ENCODE assay signal across 26 cellular contexts in genomic region chr1:160605205-160605604, GRCh38. TPM values are rescaled to one million over a fixed set of nuclear protein-coding genes. Genes with fewer than 3 reads are reported as not detected.
DNase-seq lines count a peak whose midpoint lies in the region; ATAC-seq and TF ChIP-seq lines count a peak whose summit lies in the region.
"Had no signal": no experiment of that assay in that cellular context is flagged by ENCODE, and none has a peak within 500 bp of the region (broad histone marks: within the 10 kb centered on the region; RNA-seq: fewer than 3 reads in every experiment).

No MANE protein-coding gene starts in this region.

- no peaks in the 10 kb centered on the region for H3K27me3 Mint-ChIP-seq in activated CD8-positive, alpha-beta T cell treated with anti-CD3 and anti-CD28 coated beads for 36 hours
- no peaks in the 10 kb centered on the region for H3K27me3 Mint-ChIP-seq in activated CD8-positive, alpha-beta T cell treated with anti-CD3 and anti-CD28 coated beads, Interleukin-2, amount 10 ng/mL, durations not matched to agents 7 days and 5 days (ENCODE audit: low read depth)
- H3K27me3 Mint-ChIP-seq in activated B cell treated with CpG ODN at 0.5 μM for 24 hours: no peaks in the 10 kb centered on the region
- H3K27me3 Mint-ChIP-seq in CD4-positive, alpha-beta memory T cell: no peaks in the 10 kb centered on the region

- ATAC-seq in activated CD8-positive, alpha-beta T cell treated with anti-CD3 and anti-CD28 coated beads for 36 hours: no peak
- ATAC-seq in activated CD8-positive, alpha-beta T cell treated with anti-CD3 and anti-CD28 coated beads, Interleukin-2, amount 10 ng/mL, durations not matched to agents 7 days and 5 days: no peak
- no peak for ATAC-seq in activated B cell treated with CpG ODN at 0.5 μM for 24 hours (ENCODE audit: low read depth)
- ATAC-seq: body of pancreas, left lobe of liver had no signal

- no peak overlapping the region for H3K9ac ChIP-seq in GM23248

- H4K20me1 ChIP-seq in GM23248 (ENCODE audit: insufficient read depth): no peaks in the 10 kb centered on the region
- H4K20me1 ChIP-seq: BLaER1 treated with 17β-estradiol and CSF1 and Interleukin-3, amounts not matched to agents 10 nM and 100 nM had no signal

- H3K4me1 ChIP-seq in GM23248 (ENCODE audit: insufficient read depth): no peaks in the 10 kb centered on the region
- peaks cover 42% of the 10 kb centered on the region for H3K4me1 ChIP-seq in CD4-positive, alpha-beta memory T cell (ENCODE audit: insufficient read depth, low read length)
- H3K4me1 ChIP-seq in effector memory CD4-positive, alpha-beta T cell (ENCODE audit: control insufficient read depth, insufficient read depth, low read length, poor library complexity, severe bottlenecking): peaks cover 17% of the 10 kb centered on the region
- H3K4me1 ChIP-seq: body of pancreas, esophagus muscularis mucosa, uterus had no signal

- CTCF ChIA-PET in activated CD8-positive, alpha-beta T cell treated with anti-CD3 and anti-CD28 coated beads for 36 hours (lab: Charles Lee): interaction anchor here (0.8 to 10.6 kb wide), 15 partner anchors 14 to 176 kb away, joined by 3 to 191 read pairs (median 6); partner anchors contain the start of genes CD84 and SLAMF6
- CTCF ChIA-PET in activated CD8-positive, alpha-beta T cell treated with anti-CD3 and anti-CD28 coated beads, Interleukin-2, amount 10 ng/mL, durations not matched to agents 7 days and 5 days (lab: Charles Lee): interaction anchor here (0.8 to 8.4 kb wide), 20 partner anchors 7 to 504 kb away, joined by 3 to 185 read pairs (median 12); partner anchors contain the start of gene CD84
- CTCF ChIA-PET in activated B cell treated with CpG ODN at 0.5 μM for 24 hours (lab: Charles Lee): interaction anchor here (1.1 to 9.0 kb wide), 8 partner anchors 56 to 175 kb away, joined by 4 to 175 read pairs (median 18); partner anchors contain the start of gene SLAMF6
- CTCF ChIA-PET in CD4-positive, alpha-beta memory T cell (lab: Charles Lee; ENCODE audit: partially characterized antibody): interaction anchor here (0.7 to 12.5 kb wide), 14 partner anchors 12 to 228 kb away, joined by 3 to 359 read pairs (median 6); no protein-coding TSS in a partner anchor

- H3K27ac ChIP-seq in GM23248: no peak overlapping the region
- H3K27ac ChIP-seq in CD4-positive, alpha-beta memory T cell (ENCODE audit: low read depth, low read length): no peak overlapping the region
- H3K27ac ChIP-seq in effector memory CD4-positive, alpha-beta T cell (ENCODE audit: insufficient read depth, low read length, poor library complexity, severe bottlenecking): no peak overlapping the region
- H3K27ac ChIP-seq: body of pancreas, esophagus muscularis mucosa, uterus had no signal

- TF ChIP-seq CTCF in activated CD8-positive, alpha-beta T cell treated with anti-CD3 and anti-CD28 coated beads for 36 hours (IDR thresholded peaks at IDR 0.05): no peak
- TF ChIP-seq CTCF in GM06990 (IDR thresholded peaks at IDR 0.05; ENCODE audit: insufficient read depth, low read length, poor library complexity, severe bottlenecking) (peak; percentile 14), activated B cell treated with CpG ODN at 0.5 μM for 24 hours (IDR thresholded peaks at IDR 0.05) (no peak), epithelial cell of esophagus (IDR thresholded peaks at IDR 0.05; ENCODE audit: insufficient read depth, low read depth, low read length, missing control alignments) (peak; percentile 4)

- H3K36me3 ChIP-seq in GM06990 (ENCODE audit: control insufficient read depth, insufficient read depth, low read length) (peaks cover 5% of the 10 kb centered on the region), GM23248 (ENCODE audit: low read depth) (no peaks in the 10 kb centered on the region)
- peaks cover 20% of the 10 kb centered on the region for H3K36me3 ChIP-seq in CD4-positive, alpha-beta memory T cell (ENCODE audit: insufficient read depth, low read length)
- H3K36me3 ChIP-seq in effector memory CD4-positive, alpha-beta T cell (ENCODE audit: control insufficient read depth, insufficient read depth, low read length): peaks cover 21% of the 10 kb centered on the region
- H3K36me3 ChIP-seq: esophagus muscularis mucosa, uterus had no signal

- POLR2A ChIA-PET in activated CD8-positive, alpha-beta T cell treated with anti-CD3 and anti-CD28 coated beads for 36 hours (lab: Charles Lee): interaction anchor here (4.3 kb wide), 1 partner anchor 13 kb away, joined by 19 read pairs; no protein-coding TSS in a partner anchor
- POLR2A ChIA-PET in activated CD8-positive, alpha-beta T cell treated with anti-CD3 and anti-CD28 coated beads, Interleukin-2, amount 10 ng/mL, durations not matched to agents 7 days and 5 days (lab: Charles Lee): interaction anchor here (1.0 kb wide), 1 partner anchor 82 kb away, joined by 3 read pairs; the partner anchor contains the start of gene SLAMF6
- POLR2A ChIA-PET in activated B cell treated with CpG ODN at 0.5 μM for 24 hours (lab: Charles Lee): interaction anchor here (1.1 to 4.0 kb wide), 5 partner anchors 56 to 176 kb away, joined by 3 to 23 read pairs (median 4); no protein-coding TSS in a partner anchor
- POLR2A ChIA-PET in CD4-positive, alpha-beta memory T cell (lab: Charles Lee; ENCODE audit: partially characterized antibody): interaction anchor here (0.7 to 7.3 kb wide), 15 partner anchors 14 to 179 kb away, joined by 3 to 54 read pairs (median 6); partner anchors contain the start of gene CD84

- no peaks in the 10 kb centered on the region for H3K27me3 ChIP-seq in GM06990 (replicated peaks; ENCODE audit: control insufficient read depth, insufficient read depth, low read length)
- H3K27me3 ChIP-seq in GM23248 (replicated peaks; ENCODE audit: insufficient read depth): 0 out of 2 replicates have a peak, but pooled peaks cover 15% of the 10 kb centered on the region
- H3K27me3 ChIP-seq in CD4-positive, alpha-beta memory T cell (ENCODE audit: insufficient read depth, low read length): no peaks in the 10 kb centered on the region
- no peaks in the 10 kb centered on the region for H3K27me3 ChIP-seq in effector memory CD4-positive, alpha-beta T cell (replicated peaks; ENCODE audit: control insufficient read depth, insufficient read depth, low read length, poor library complexity, severe bottlenecking)
- H3K27me3 ChIP-seq: BLaER1 treated with 17β-estradiol and CSF1 and Interleukin-3, amounts not matched to agents 10 nM and 100 nM; body of pancreas; uterus had no signal

- H3K79me2 ChIP-seq in GM23248 (ENCODE audit: insufficient read depth): no peaks in the 10 kb centered on the region

- no peaks in the 10 kb centered on the region for H3K9me2 ChIP-seq in GM23248 (ENCODE audit: insufficient read depth)

- H3K9me3 Mint-ChIP-seq in activated CD8-positive, alpha-beta T cell treated with anti-CD3 and anti-CD28 coated beads for 36 hours: peaks cover 41% of the 10 kb centered on the region
- peaks cover 30% of the 10 kb centered on the region for H3K9me3 Mint-ChIP-seq in activated CD8-positive, alpha-beta T cell treated with anti-CD3 and anti-CD28 coated beads, Interleukin-2, amount 10 ng/mL, durations not matched to agents 7 days and 5 days (ENCODE audit: insufficient read depth)
- H3K9me3 Mint-ChIP-seq in activated B cell treated with CpG ODN at 0.5 μM for 24 hours: peaks cover 14% of the 10 kb centered on the region
- peaks cover 0 to 44% (median 26%) of the 10 kb centered on the region in 8 donors for H3K9me3 Mint-ChIP-seq in CD4-positive, alpha-beta memory T cell

- H3K4me3 ChIP-seq in GM06990 (replicated peaks; ENCODE audit: low read depth, low read length) (no peak overlapping the region), epithelial cell of esophagus (ENCODE audit: low read length) (no peak overlapping the region), GM23248 (no peak overlapping the region)
- no peak overlapping the region for H3K4me3 ChIP-seq in CD4-positive, alpha-beta memory T cell (ENCODE audit: low read length in 2 of 2)
- H3K4me3 ChIP-seq in effector memory CD4-positive, alpha-beta T cell (ENCODE audit: insufficient read depth, low read depth, low read length, poor library complexity, severe bottlenecking): no peak overlapping the region
- H3K4me3 ChIP-seq: BLaER1 treated with 17β-estradiol and CSF1 and Interleukin-3, amounts not matched to agents 10 nM and 100 nM; body of pancreas; esophagus muscularis mucosa; uterus had no signal

- H3K4me1 Mint-ChIP-seq in activated CD8-positive, alpha-beta T cell treated with anti-CD3 and anti-CD28 coated beads for 36 hours (ENCODE audit: low read depth): peaks cover 42% of the 10 kb centered on the region
- peaks cover 42% of the 10 kb centered on the region for H3K4me1 Mint-ChIP-seq in activated CD8-positive, alpha-beta T cell treated with anti-CD3 and anti-CD28 coated beads, Interleukin-2, amount 10 ng/mL, durations not matched to agents 7 days and 5 days (ENCODE audit: low read depth)
- H3K4me1 Mint-ChIP-seq in activated B cell treated with CpG ODN at 0.5 μM for 24 hours: peaks cover 31% of the 10 kb centered on the region
- H3K4me1 Mint-ChIP-seq in CD4-positive, alpha-beta memory T cell: peaks cover 35 to 49% (median 42%) of the 10 kb centered on the region in 4 donors

- no peak overlapping the region for H2AFZ ChIP-seq in GM23248

- no peak overlapping the region for H3K4me2 ChIP-seq in GM23248 (ENCODE audit: unreplicated experiment)

- in situ Hi-C loops in GM23248 (cut with MboI): loop anchor here (10.0 kb wide), 1 partner anchor 170 kb away; no protein-coding TSS in a partner anchor

- H3K27ac Mint-ChIP-seq in activated CD8-positive, alpha-beta T cell treated with anti-CD3 and anti-CD28 coated beads for 36 hours: peak overlapping the region; percentile 89
- H3K27ac Mint-ChIP-seq in activated CD8-positive, alpha-beta T cell treated with anti-CD3 and anti-CD28 coated beads, Interleukin-2, amount 10 ng/mL, durations not matched to agents 7 days and 5 days: no peak overlapping the region
- peak overlapping the region; percentile 84 for H3K27ac Mint-ChIP-seq in activated B cell treated with CpG ODN at 0.5 μM for 24 hours
- H3K27ac Mint-ChIP-seq in CD4-positive, alpha-beta memory T cell: peak overlapping the region in 3 of 7 donors; percentile 48 to 81 (median 57)
- H3K27ac Mint-ChIP-seq: immature natural killer cell had no signal

- H3K4me3 Mint-ChIP-seq in activated CD8-positive, alpha-beta T cell treated with anti-CD3 and anti-CD28 coated beads for 36 hours: no peak overlapping the region
- H3K4me3 Mint-ChIP-seq in activated CD8-positive, alpha-beta T cell treated with anti-CD3 and anti-CD28 coated beads, Interleukin-2, amount 10 ng/mL, durations not matched to agents 7 days and 5 days: no peak overlapping the region
- H3K4me3 Mint-ChIP-seq in activated B cell treated with CpG ODN at 0.5 μM for 24 hours: no peak overlapping the region
- H3K4me3 Mint-ChIP-seq in CD4-positive, alpha-beta memory T cell: peak overlapping the region in 3 of 8 donors; percentile 1 to 16 (median 8)
- H3K4me3 Mint-ChIP-seq: immature natural killer cell had no signal

- H3F3A ChIP-seq in GM23248 (ENCODE audit: insufficient read depth): no peaks in the 10 kb centered on the region

- no peak for DNase-seq in activated CD8-positive, alpha-beta T cell treated with anti-CD3 and anti-CD28 coated beads for 36 hours
- no peak for DNase-seq in activated CD8-positive, alpha-beta T cell treated with anti-CD3 and anti-CD28 coated beads, Interleukin-2, amount 10 ng/mL, durations not matched to agents 7 days and 5 days
- DNase-seq in GM06990 (ENCODE audit: extremely low read depth, insufficient read length) (no peak), activated B cell treated with CpG ODN at 0.5 μM for 24 hours (no peak), epithelial cell of esophagus (ENCODE audit: low read depth) (no peak), GM23248 (no peak)
- DNase-seq in CD4-positive, alpha-beta memory T cell: no peak
- DNase-seq in effector memory CD4-positive, alpha-beta T cell: no peak
- DNase-seq: EL, hippocampal formation, immature natural killer cell, NCI-H1105, NCI-H2029, NCI-H2227 treated with DMSO at 0.1 percent for 48 hours, occipital lobe, RPMI8226, uterus had no signal

- intact Hi-C loops in activated CD8-positive, alpha-beta T cell treated with anti-CD3 and anti-CD28 coated beads for 36 hours (cut with micrococcal nuclease): no loop called here
- intact Hi-C loops in activated B cell treated with CpG ODN at 0.5 μM for 24 hours (cut with micrococcal nuclease): loop anchor here (10.0 kb wide), 1 partner anchor 410 kb away; the partner anchor contains the start of gene CASQ1
- intact Hi-C loops in CD4-positive, alpha-beta memory T cell (cut with micrococcal nuclease): loop anchor here (10.0 kb wide), 1 partner anchor 410 kb away; the partner anchor contains the start of gene CASQ1

- H3K9me3 ChIP-seq in GM23248 (ENCODE audit: low read depth): no peaks in the 10 kb centered on the region
- H3K9me3 ChIP-seq in CD4-positive, alpha-beta memory T cell (ENCODE audit: control insufficient read depth in 1 of 2, low read length in 2 of 2): no peaks in the 10 kb centered on the region
- H3K9me3 ChIP-seq in effector memory CD4-positive, alpha-beta T cell (ENCODE audit: control insufficient read depth, low read length): no peaks in the 10 kb centered on the region
- H3K9me3 ChIP-seq: body of pancreas had no signal

- H3K36me3 Mint-ChIP-seq in activated CD8-positive, alpha-beta T cell treated with anti-CD3 and anti-CD28 coated beads for 36 hours (ENCODE audit: low read depth): peaks cover 54% of the 10 kb centered on the region
- peaks cover 70% of the 10 kb centered on the region for H3K36me3 Mint-ChIP-seq in activated CD8-positive, alpha-beta T cell treated with anti-CD3 and anti-CD28 coated beads, Interleukin-2, amount 10 ng/mL, durations not matched to agents 7 days and 5 days (ENCODE audit: low read depth)
- peaks cover 45% of the 10 kb centered on the region for H3K36me3 Mint-ChIP-seq in activated B cell treated with CpG ODN at 0.5 μM for 24 hours (ENCODE audit: low read depth)
- H3K36me3 Mint-ChIP-seq in CD4-positive, alpha-beta memory T cell: peaks cover 54 to 59% of the 10 kb centered on the region in 2 donors

- WGBS in GM23248 (ENCODE audit: low coverage in 1 of 2, low lambda C conversion rate in 2 of 2, missing lambda C conversion rate in 2 of 2), 2 experiments: 61 to 72% methylated on average over 2 of the region's 2 CpGs

RNA-seq across cellular contexts. Expression of gene CD84, which starts 25.9 kb away (rescaled TPM):
- 10 to 100 TPM; 18.1 to 20.1 TPM for total RNA-seq in activated CD8-positive, alpha-beta T cell treated with anti-CD3 and anti-CD28 coated beads for 36 hours
- total RNA-seq in activated CD8-positive, alpha-beta T cell treated with anti-CD3 and anti-CD28 coated beads, Interleukin-2, amount 10 ng/mL, durations not matched to agents 7 days and 5 days: 10 to 100 TPM; 14.0 to 15.4 TPM
- total RNA-seq in activated B cell treated with CpG ODN at 0.5 μM for 24 hours: 57.5 and 65.5 TPM in 2 replicates
- total RNA-seq in GM23248 (2014; rRNA removed; shearing (Covaris generic)): not detected in 2 replicates
- not detected in 2 replicates for polyA plus RNA-seq in GM23248 (2016; fragmentation: Nextera tagmentation; extraction: Ambion mirVana)
- total RNA-seq in CD4-positive, alpha-beta memory T cell: 10 to 100 TPM; 97.5 to 98.9 TPM
- 10 to 100 TPM; 15.9 to 33.6 TPM for polyA plus RNA-seq in CD4-positive, alpha-beta memory T cell
- total RNA-seq: pulmonary artery endothelial cell, SK-MEL-5 had no signal

RNA-seq across cellular contexts. Expression of gene SLAMF1, which starts 41.6 kb away (rescaled TPM):
- total RNA-seq in activated CD8-positive, alpha-beta T cell treated with anti-CD3 and anti-CD28 coated beads for 36 hours: 10 to 100 TPM; 65.9 to 67.8 TPM
- total RNA-seq in activated CD8-positive, alpha-beta T cell treated with anti-CD3 and anti-CD28 coated beads, Interleukin-2, amount 10 ng/mL, durations not matched to agents 7 days and 5 days: 10 to 100 TPM; 48.5 to 50.1 TPM
- 85.7 and 91.7 TPM in 2 replicates for total RNA-seq in activated B cell treated with CpG ODN at 0.5 μM for 24 hours
- not detected in 2 replicates for total RNA-seq in GM23248 (2014; rRNA removed; shearing (Covaris generic))
- not detected in 2 replicates for polyA plus RNA-seq in GM23248 (2016; fragmentation: Nextera tagmentation; extraction: Ambion mirVana)
- 10 to 100 TPM; 59.8 to 59.9 TPM for total RNA-seq in CD4-positive, alpha-beta memory T cell
- 10 to 100 TPM; 21.4 to 62.5 TPM for polyA plus RNA-seq in CD4-positive, alpha-beta memory T cell
- total RNA-seq: body of pancreas, cerebellum, frontal cortex, occipital lobe, pulmonary artery endothelial cell, SK-MEL-5, temporal lobe had no signal

Comparison
In these comparisons a context has a peak if more than half of its experiments do, and no peak if none do; other contexts are left out.
1. CTCF ChIP-seq: peak in GM06990 (single experiment) and epithelial cell of esophagus (single experiment); none in activated CD8-positive, alpha-beta T cell treated with anti-CD3 and anti-CD28 coated beads for 36 hours (single experiment) and activated B cell treated with CpG ODN at 0.5 μM for 24 hours (single experiment).
2. RNA of gene CD84, which starts 25.9 kb away (total RNA-seq): 97.5 to 98.9 TPM in CD4-positive, alpha-beta memory T cell, 57.5 to 65.5 TPM in activated B cell treated with CpG ODN at 0.5 μM for 24 hours, 18.1 to 20.1 TPM in activated CD8-positive, alpha-beta T cell treated with anti-CD3 and anti-CD28 coated beads for 36 hours and 14.0 to 15.4 TPM in activated CD8-positive, alpha-beta T cell treated with anti-CD3 and anti-CD28 coated beads, Interleukin-2, amount 10 ng/mL, durations not matched to agents 7 days and 5 days; not detected in GM23248; every median in the first group is over 10 times any median in the second.
3. RNA of gene SLAMF1, which starts 41.6 kb away (total RNA-seq): 85.7 to 91.7 TPM in activated B cell treated with CpG ODN at 0.5 μM for 24 hours, 65.9 to 67.8 TPM in activated CD8-positive, alpha-beta T cell treated with anti-CD3 and anti-CD28 coated beads for 36 hours, 59.8 to 59.9 TPM in CD4-positive, alpha-beta memory T cell and 48.5 to 50.1 TPM in activated CD8-positive, alpha-beta T cell treated with anti-CD3 and anti-CD28 coated beads, Interleukin-2, amount 10 ng/mL, durations not matched to agents 7 days and 5 days; not detected in GM23248; every median in the first group is over 10 times any median in the second.